1 cellular context compared by ENCODE assay signal in genomic region chr2:4763009-4763408, GRCh38.
TF ChIP-seq lines count a peak whose summit lies in the region.

No MANE protein-coding gene starts in this region.

TF ChIP-seq in H1, 55 proteins besides CTCF, POLR2A, EP300 and RAD21 (continued from another document):
- TF ChIP-seq CHD7 (IDR thresholded peaks at IDR 0.05; ENCODE audit: insufficient replicate concordance, low read length), result no peak
- no peak for TF ChIP-seq ATF2 (IDR thresholded peaks at IDR 0.05; ENCODE audit: low read length)
- no peak for TF ChIP-seq MAFK (IDR thresholded peaks at IDR 0.05; ENCODE audit: low read depth, low read length)
- TF ChIP-seq USF2 (IDR thresholded peaks at IDR 0.05; ENCODE audit: low read length), result no peak
- TF ChIP-seq SUZ12 (IDR thresholded peaks at IDR 0.05; ENCODE audit: low read length), result no peak
- TF ChIP-seq GABPA (IDR thresholded peaks at IDR 0.05; ENCODE audit: borderline replicate concordance, insufficient read depth, low read length), result no peak
- TF ChIP-seq PHF8 (conservative IDR thresholded peaks at IDR 0.05; ENCODE audit: low read depth, low read length), result no peak
- no peak for TF ChIP-seq TEAD4 (IDR thresholded peaks at IDR 0.05; ENCODE audit: low read depth, low read length)
- no peak for TF ChIP-seq HDAC6 (IDR thresholded peaks at IDR 0.05; ENCODE audit: low read depth, low read length)
- no peak for TF ChIP-seq CBX8 (IDR thresholded peaks at IDR 0.05; ENCODE audit: borderline replicate concordance, low read depth, low read length)
- no peak for TF ChIP-seq TBP (IDR thresholded peaks at IDR 0.05; ENCODE audit: low read depth, low read length)
